In genomic region chr15:68492855-68493254, GRCh38 we compare ENCODE assay signal across 15 cellular contexts.
DNase-seq lines count a peak whose midpoint lies in the region; ATAC-seq, FAIRE-seq and TF ChIP-seq lines count a peak whose summit lies in the region.
"Had no signal": no experiment of that assay in that cellular context is flagged by ENCODE, and none has a peak within 500 bp of the region (broad histone marks: within the 10 kb centered on the region; RNA-seq: fewer than 3 reads in every experiment).

No MANE protein-coding gene starts in this region.

- H4K8ac ChIP-seq in neuronal stem cell (ENCODE audit: low read depth, low read length), result no peak overlapping the region

- no peak overlapping the region for H3K23ac ChIP-seq in neuronal stem cell (ENCODE audit: low read depth, low read length, poor library complexity)

- intact Hi-C loops in heart left ventricle (cut with DNase I), result loop anchor here in 1 of 10 donors (5.0 kb wide), 1 partner anchor 41 kb away; no protein-coding TSS in a partner anchor

- H3K9me3 Mint-ChIP-seq in astrocyte (ENCODE audit: unreplicated experiment), result peaks cover 5% of the 10 kb centered on the region

- no peaks in the 10 kb centered on the region for H3K27me3 Mint-ChIP-seq in astrocyte (ENCODE audit: low read depth, unreplicated experiment)

- DNase-seq in GM03348 (ENCODE audit: low spot score) (peak; percentile 55), astrocyte (ENCODE audit: low read depth) (peak; percentile 66), heart left ventricle (peak in 3 of 5 donors; percentile 20 to 83 (median 21)), thoracic aorta (ENCODE audit: low spot score) (no peak), NCI-H2227 treated with DMSO at 0.1 percent for 48 hours (lab: John Stamatoyannopoulos, UW) (no peak), SJCRH30 (no peak), neuronal stem cell (ENCODE audit: low spot score) (no peak), GM20000 (ENCODE audit: low spot score) (no peak)
- DNase-seq: activated naive CD4-positive, alpha-beta T cell treated with Interleukin-2 at 50 U/mL for 16 hours; C1 segment of cervical spinal cord; stimulated activated CD4-positive, alpha-beta T cell treated with anti-CD3 and anti-CD28 coated beads, Interleukin-2, amount 100 ng/mL, for 24 hours had no signal

- no peak for TF ChIP-seq POLR2A in heart left ventricle (IDR thresholded peaks at IDR 0.05)

- no peaks in the 10 kb centered on the region for H3K36me3 ChIP-seq in astrocyte (ENCODE audit: insufficient read depth, low read length)
- H3K36me3 ChIP-seq in heart left ventricle, result no peaks in the 10 kb centered on the region
- H3K36me3 ChIP-seq in thoracic aorta, result no peaks in the 10 kb centered on the region
- no peaks in the 10 kb centered on the region for H3K36me3 ChIP-seq in SJCRH30
- no peaks in the 10 kb centered on the region for H3K36me3 ChIP-seq in neuronal stem cell (replicated peaks in 1 of 2; ENCODE audit: control insufficient read depth in 2 of 2, insufficient read depth in 2 of 2, low read length in 2 of 2)

- no peak overlapping the region for H3K27ac ChIP-seq in astrocyte (ENCODE audit: low read depth, low read length)
- H3K27ac ChIP-seq in heart left ventricle, result peak overlapping the region in 4 of 12 donors; percentile 8 to 41 (median 20)
- peak overlapping the region; percentile 16 to 55 for H3K27ac ChIP-seq in thoracic aorta
- H3K27ac ChIP-seq in SJCRH30, result no peak overlapping the region
- H3K27ac ChIP-seq in neuronal stem cell (replicated peaks; ENCODE audit: low read length), result no peak overlapping the region

- H3K9me3 ChIP-seq in astrocyte (ENCODE audit: insufficient read depth, low read depth, low read length) (no peaks in the 10 kb centered on the region), heart left ventricle (no peaks in the 10 kb centered on the region), thoracic aorta (no peaks in the 10 kb centered on the region), SJCRH30 (replicated peaks) (no peaks in the 10 kb centered on the region), neuronal stem cell (replicated peaks in 1 of 2; ENCODE audit: control insufficient read depth in 2 of 2, insufficient read depth in 1 of 2, low read depth in 1 of 2, low read length in 2 of 2) (no peaks in the 10 kb centered on the region)

- no peaks in the 10 kb centered on the region for H3K27me3 ChIP-seq in astrocyte (ENCODE audit: insufficient read depth, low read length)
- peaks cover 0 to 4% (median 0%) of the 10 kb centered on the region in 9 donors for H3K27me3 ChIP-seq in heart left ventricle
- no peaks in the 10 kb centered on the region for H3K27me3 ChIP-seq in thoracic aorta (replicated peaks; ENCODE audit: insufficient read depth)
- H3K27me3 ChIP-seq in SJCRH30, result no peaks in the 10 kb centered on the region; the same call in none of the 2 replicates
- H3K27me3 ChIP-seq in neuronal stem cell (ENCODE audit: control insufficient read depth in 3 of 3, insufficient read depth in 3 of 3, low read depth in 1 of 3, low read length in 3 of 3), result no peaks in the 10 kb centered on the region

- H2AK5ac ChIP-seq in neuronal stem cell (ENCODE audit: low read depth, low read length), result no peak overlapping the region

- H3K14ac ChIP-seq in neuronal stem cell (ENCODE audit: low read length), result no peak overlapping the region

- H2BK15ac ChIP-seq in neuronal stem cell (ENCODE audit: low read length), result no peak overlapping the region

- peaks cover 39% of the 10 kb centered on the region for H3K4me1 Mint-ChIP-seq in astrocyte (ENCODE audit: low read depth, unreplicated experiment)

- H3K4me3 ChIP-seq in astrocyte (ENCODE audit: insufficient read depth, low read depth, low read length) (no peak overlapping the region), heart left ventricle (no peak overlapping the region), thoracic aorta (no peak overlapping the region), SJCRH30 (no peak overlapping the region), neuronal stem cell (ENCODE audit: low read length in 2 of 2) (no peak overlapping the region)

- H3K4me2 ChIP-seq in astrocyte (ENCODE audit: low read length) (peak overlapping the region; percentile 19), neuronal stem cell (ENCODE audit: insufficient read depth, low read length, poor library complexity, severe bottlenecking) (no peak overlapping the region)

- TF ChIP-seq CTCF in astrocyte (IDR thresholded peaks at IDR 0.05; ENCODE audit: insufficient read depth, low read depth, low read length), result no peak
- TF ChIP-seq CTCF in heart left ventricle (IDR thresholded peaks at IDR 0.05), result no peak
- TF ChIP-seq CTCF in thoracic aorta (IDR thresholded peaks at IDR 0.05), result no peak
- no peak for TF ChIP-seq CTCF in GM20000 (IDR thresholded peaks at IDR 0.05; ENCODE audit: extremely low read depth, missing control alignments)

- ATAC-seq in heart left ventricle (peak; percentile 23 to 86 (median 80)), thoracic aorta (ENCODE audit: insufficient number of reproducible peaks, low FRiP score, low read depth) (no peak)

- H3K4me3 Mint-ChIP-seq in astrocyte (ENCODE audit: unreplicated experiment), result no peak overlapping the region

- no peak for FAIRE-seq in astrocyte (lab: Jason Lieb, UNC)
- FAIRE-seq: G401.6, GM18507, H1 had no signal

- no peak overlapping the region for H2BK120ac ChIP-seq in neuronal stem cell (ENCODE audit: low read depth, low read length)

- H4K20me1 ChIP-seq in astrocyte (ENCODE audit: insufficient read depth, low read length), result no peaks in the 10 kb centered on the region

- no peaks in the 10 kb centered on the region for H3K36me3 Mint-ChIP-seq in astrocyte (ENCODE audit: low read depth, unreplicated experiment)

- H3K4me1 ChIP-seq in astrocyte (ENCODE audit: insufficient read depth, low read length), result peaks cover 23% of the 10 kb centered on the region
- H3K4me1 ChIP-seq in heart left ventricle, result peaks cover 0 to 20% (median 4%) of the 10 kb centered on the region in 12 donors
- peaks cover 4 to 26% of the 10 kb centered on the region in 2 donors for H3K4me1 ChIP-seq in thoracic aorta (ENCODE audit: control insufficient read depth in 1 of 2, low read depth in 2 of 2)
- no peaks in the 10 kb centered on the region for H3K4me1 ChIP-seq in SJCRH30
- no peaks in the 10 kb centered on the region for H3K4me1 ChIP-seq in neuronal stem cell (ENCODE audit: control insufficient read depth in 2 of 2, insufficient read depth in 1 of 2, low read depth in 1 of 2, low read length in 2 of 2)

- no peak overlapping the region for H3K18ac ChIP-seq in neuronal stem cell (ENCODE audit: low read length)

- no peak overlapping the region for H4K91ac ChIP-seq in neuronal stem cell (ENCODE audit: low read depth, low read length, poor library complexity)

- H3K4ac ChIP-seq in neuronal stem cell (ENCODE audit: low read length), result no peak overlapping the region

- no peak overlapping the region for H2BK12ac ChIP-seq in neuronal stem cell (ENCODE audit: low read length)

- H2AFZ ChIP-seq in astrocyte (ENCODE audit: low read depth, low read length) (peak overlapping the region; percentile 23), neuronal stem cell (ENCODE audit: low read length) (no peak overlapping the region)

- no peak overlapping the region for H2BK5ac ChIP-seq in neuronal stem cell (ENCODE audit: low read length)

- no peaks in the 10 kb centered on the region for H3K79me1 ChIP-seq in neuronal stem cell (ENCODE audit: low read depth, low read length)

- peak overlapping the region; percentile 59 for H3K27ac Mint-ChIP-seq in astrocyte (ENCODE audit: unreplicated experiment)
- H3K27ac Mint-ChIP-seq: progenitor cell of endocrine pancreas had no signal

- H3K79me2 ChIP-seq in astrocyte (ENCODE audit: insufficient read depth, low read length), result no peaks in the 10 kb centered on the region

- 30 to 54% (median 39%) methylated on average over 4 of the region's 4 CpGs for WGBS in heart left ventricle, 4 donors
- WGBS in neuronal stem cell (ENCODE audit: extremely low coverage in 2 of 2, insufficient read length in 2 of 2, insufficient replicate concordance in 1 of 2), 2 donors, result no CpG with 5 or more reads among the region's 4 CpGs

- no peak overlapping the region for H3K9ac ChIP-seq in astrocyte (ENCODE audit: low read length)
- H3K9ac ChIP-seq in neuronal stem cell (ENCODE audit: low read depth, low read length, poor library complexity), result no peak overlapping the region

Comparison
In these comparisons a context has a peak if more than half of its experiments do, and no peak if none do; other contexts are left out.
1. DNase-seq: peak in GM03348 (single experiment), astrocyte (single experiment) and heart left ventricle (3 of 5); none in thoracic aorta (single experiment), NCI-H2227 treated with DMSO at 0.1 percent for 48 hours (single experiment), SJCRH30 (0 of 2), neuronal stem cell (single experiment) and GM20000 (single experiment).
2. H3K27ac ChIP-seq: peak in thoracic aorta (2 of 2); none in astrocyte (single experiment), SJCRH30 (single experiment) and neuronal stem cell (single experiment).